ENCODE assay signal across 7 cellular contexts in the genomic region with DNA sequence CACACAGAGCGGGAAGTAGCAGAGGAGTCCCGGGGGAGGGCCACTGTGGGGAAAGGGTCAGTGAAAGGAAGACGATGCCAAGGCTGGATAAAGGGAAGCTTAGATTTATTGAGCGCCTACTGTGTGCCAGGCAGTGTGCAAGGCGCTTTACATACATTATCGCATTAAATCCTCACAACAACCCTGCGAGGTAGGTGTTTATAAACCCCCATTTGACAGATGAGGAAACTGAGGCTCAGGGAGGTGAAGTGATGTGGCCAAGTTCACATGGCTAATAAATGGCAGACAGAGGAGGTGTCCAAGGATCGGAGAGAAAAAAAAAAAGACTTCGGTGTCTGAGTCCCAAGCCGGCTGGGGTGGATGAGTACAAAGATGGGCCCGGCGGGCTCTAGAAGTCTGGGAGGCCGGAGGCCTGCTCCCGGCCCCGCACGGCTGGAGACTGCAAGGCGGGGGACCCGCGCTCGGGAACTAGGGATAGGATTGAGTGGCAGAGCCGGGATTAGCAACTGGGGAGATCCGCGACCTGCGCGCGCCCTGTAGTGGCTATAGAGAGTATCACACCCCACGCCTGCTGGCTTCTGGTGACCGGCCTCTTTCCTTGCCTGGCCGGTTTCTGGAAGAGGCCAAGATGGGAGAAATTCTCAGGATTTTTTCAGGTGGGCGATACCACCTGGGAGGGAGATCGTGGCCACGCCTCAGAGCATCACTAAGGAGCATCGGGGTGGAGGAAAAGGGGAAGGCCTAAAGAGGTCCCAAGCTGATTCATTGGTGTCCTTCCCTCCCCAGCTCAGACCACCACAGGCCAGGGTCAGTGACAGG. TPM values are rescaled to one million over a fixed set of nuclear protein-coding genes. Genes with fewer than 3 reads are reported as not detected.
A peak's percentile ranks its signal among the peaks of the same experiment; 100 is the strongest.
DNase-seq lines count a peak whose midpoint lies in the region; ATAC-seq and TF ChIP-seq lines count a peak whose summit lies in the region.

No MANE protein-coding gene starts in this region.

- H3K4me1 ChIP-seq in KMS-11 (ENCODE audit: low read depth, poor library complexity, severe bottlenecking) (peaks cover 26% of the 10 kb centered on the region), heart right ventricle (peaks cover 13 to 54% (median 39%) of the 10 kb centered on the region in 9 donors), psoas muscle (peaks cover 31% of the 10 kb centered on the region)

- no peak overlapping the region for H3K9ac ChIP-seq in KMS-11

- ATAC-seq in heart right ventricle (peak; percentile 61 to 87 (median 79)), psoas muscle (peak; percentile 69 to 80 (median 75)), GM18519 (IDR thresholded peaks at IDR 0.05; ENCODE audit: low FRiP score, unreplicated experiment) (no peak)

- no peaks in the 10 kb centered on the region for H4K20me1 ChIP-seq in KMS-11 (ENCODE audit: insufficient read depth)

- peak overlapping the region; percentile 81 for H3K4me2 ChIP-seq in KMS-11

- H3K27ac ChIP-seq in KMS-11, result no peak overlapping the region
- no peak overlapping the region for H3K27ac ChIP-seq in heart right ventricle
- no peak overlapping the region for H3K27ac ChIP-seq in psoas muscle

- intact Hi-C loops in heart right ventricle (cut with DNase I), result loop anchor here in 2 of 10 donors (5.0 to 10.0 kb wide), 2 partner anchors 140 to 143 kb away; a partner anchor contains a TSS
- intact Hi-C loops in psoas muscle (cut with DNase I), result no loop called here

- DNase-seq in GDM1 (lab: John Stamatoyannopoulos, UW) (peak; percentile 36), OCI-M1 (lab: John Stamatoyannopoulos, UW) (peak; percentile 65), amniotic stem cell (lab: John Stamatoyannopoulos, UW) (peak; percentile 66), heart right ventricle (peak; percentile 79 to 80), psoas muscle (peak; percentile 86 to 90)

- no peaks in the 10 kb centered on the region for H3K79me2 ChIP-seq in KMS-11 (ENCODE audit: insufficient read depth, low read depth)

- H3K36me3 ChIP-seq in KMS-11 (ENCODE audit: insufficient read depth), result no peaks in the 10 kb centered on the region
- peaks cover 0 to under 1% (median 0%) of the 10 kb centered on the region in 9 donors for H3K36me3 ChIP-seq in heart right ventricle
- no peaks in the 10 kb centered on the region for H3K36me3 ChIP-seq in psoas muscle (ENCODE audit: insufficient read depth in 1 of 2, low read depth in 1 of 2)

- no peaks in the 10 kb centered on the region for H3K9me3 ChIP-seq in heart right ventricle
- no peaks in the 10 kb centered on the region for H3K9me3 ChIP-seq in psoas muscle

- no peak overlapping the region for H3K4me3 ChIP-seq in KMS-11 (IDR thresholded peaks at IDR 0.05; ENCODE audit: insufficient read depth, low read depth, low read length)
- H3K4me3 ChIP-seq in heart right ventricle, result peak overlapping the region in 9 of 10 donors; percentile 8 to 40 (median 29)
- peak overlapping the region; percentile 58 for H3K4me3 ChIP-seq in psoas muscle

- TF ChIP-seq CTCF in KMS-11 (conservative IDR thresholded peaks at IDR 0.05; ENCODE audit: low read depth, low read length), result peak; percentile 75
- peak; percentile 65 to 91 (median 87) for TF ChIP-seq CTCF in heart right ventricle (IDR thresholded peaks at IDR 0.05)
- TF ChIP-seq CTCF in psoas muscle (IDR thresholded peaks at IDR 0.05), result peak; percentile 88

- 6 to 7% methylated on average over 33 of the region's 33 CpGs for WGBS in heart right ventricle, 2 donors
- WGBS in psoas muscle, 3 donors, result 6 to 8% (median 7%) methylated on average over 33 of the region's 33 CpGs

- H3K27me3 ChIP-seq in KMS-11 (ENCODE audit: insufficient read depth, low read depth) (no peaks in the 10 kb centered on the region; the same call in 1 of the 2 replicates), heart right ventricle (peaks cover 4 to 93% (median 55%) of the 10 kb centered on the region in 7 donors), psoas muscle (ENCODE audit: insufficient read depth in 3 of 3, low read length in 2 of 3) (peaks cover 0 to 63% (median 0%) of the 10 kb centered on the region in 3 donors)

- H2AFZ ChIP-seq in KMS-11 (ENCODE audit: low read depth), result peak overlapping the region; percentile 77; the same call in 1 of the 2 replicates

RNA-seq across cellular contexts. Expression of a gene that starts 3.9 kb away (rescaled TPM):
- total RNA-seq in heart right ventricle (1 to 10 TPM in 1 of 10 donors, under 1 TPM in 9; 0.19 to 1.4 (median 0.49) TPM), psoas muscle (100 to 1,000 TPM in 2 of 4 donors, 10 to 100 TPM in 2; 11.2 to 485 (median 123) TPM)
- polyA plus RNA-seq in heart right ventricle (under 1 TPM; 0.19 to 0.37 TPM), psoas muscle (100 to 1,000 TPM in 1 of 3 donors, 10 to 100 TPM in 2; 43.0 to 126 (median 72.6) TPM)

RNA-seq across cellular contexts. Expression of a gene that starts 17.1 kb away (rescaled TPM):
- total RNA-seq in heart right ventricle (not detected), psoas muscle (not detected)
- polyA plus RNA-seq in heart right ventricle (not detected), psoas muscle (not detected)

RNA-seq across cellular contexts. Expression of a gene that starts 23.3 kb away (rescaled TPM):
- total RNA-seq in heart right ventricle (100 to 1,000 TPM in 5 of 10 donors, 10 to 100 TPM in 5; 79.4 to 110 (median 100) TPM), psoas muscle (10 to 100 TPM; 49.5 to 91.6 (median 70.6) TPM)
- polyA plus RNA-seq in heart right ventricle (10 to 100 TPM; 71.0 to 77.5 TPM), psoas muscle (100 to 1,000 TPM in 1 of 3 donors, 10 to 100 TPM in 2; 67.5 to 105 (median 86.5) TPM)

RNA-seq across cellular contexts. Expression of a gene that starts 23.7 kb away (rescaled TPM):
- total RNA-seq in heart right ventricle, result under 1 TPM in 9 of 10 donors, not detected in 1; 0.13 to 0.47 (median 0.20) TPM
- under 1 TPM; 0.20 to 0.22 TPM for polyA plus RNA-seq in heart right ventricle
- total RNA-seq in psoas muscle, result under 1 TPM in 2 of 4 donors, not detected in 2; 0.26 to 0.53 TPM
- polyA plus RNA-seq in psoas muscle, result under 1 TPM in 2 of 3 donors, not detected in 1; 0.13 to 0.14 TPM

RNA-seq across cellular contexts. Expression of a gene that starts 38.0 kb away (rescaled TPM):
- 10 to 100 TPM; 44.2 to 90.8 (median 54.8) TPM for total RNA-seq in heart right ventricle
- 10 to 100 TPM; 30.3 to 48.3 TPM for polyA plus RNA-seq in heart right ventricle
- 10 to 100 TPM; 17.4 to 27.0 (median 22.3) TPM for total RNA-seq in psoas muscle
- 10 to 100 TPM in 2 of 3 donors, 1 to 10 TPM in 1; 7.4 to 18.1 (median 13.2) TPM for polyA plus RNA-seq in psoas muscle

Comparison
In these comparisons a context has a peak if more than half of its experiments do, and no peak if none do; other contexts are left out.
1. DNase-seq: peak in every context shown above with its lines; median percentile 88 in psoas muscle; 80 in heart right ventricle; 66 in amniotic stem cell; 65 in OCI-M1; 36 in GDM1.
2. RNA of a gene that starts 3.9 kb away (total RNA-seq): 11.2 to 485 TPM in psoas muscle; 0.19 to 1.4 TPM in heart right ventricle; every median in the first group is over 4 times any median in the second.
3. Peak in every context shown above with its lines, with median percentiles within 50 percentile points of each other: CTCF ChIP-seq.